ENCODE assay signal across 1 cellular context in the genomic region with DNA sequence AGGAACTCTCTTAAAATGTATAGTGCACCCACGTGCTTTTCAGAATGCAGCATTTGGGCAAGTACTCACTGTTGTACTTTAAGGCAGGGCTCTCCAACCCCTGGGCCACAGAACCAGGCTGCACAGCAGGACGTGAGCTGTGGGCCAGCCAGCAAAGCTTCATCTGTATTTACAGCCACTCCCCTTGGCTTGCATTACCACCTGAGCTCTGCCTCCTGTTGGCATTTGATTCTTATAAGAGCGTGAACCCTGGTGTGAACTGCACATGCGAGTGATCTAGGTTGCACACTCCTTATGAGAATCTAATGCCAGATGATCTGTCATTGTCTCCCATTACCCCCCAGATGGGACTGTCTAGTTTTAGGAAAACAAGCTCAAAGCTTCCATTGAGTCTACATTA.
TF ChIP-seq lines count a peak whose summit lies in the region.

No MANE protein-coding gene starts in this region.

TF ChIP-seq in K562, 482 proteins besides CTCF, POLR2A, EP300 and RAD21:
- TF ChIP-seq OTX1 (CRISPR knock-in tag; IDR thresholded peaks at IDR 0.05) (no peak), SMARCA4 (IDR thresholded peaks at IDR 0.05) (no peak), TAF1 (IDR thresholded peaks at IDR 0.05; ENCODE audit: control insufficient read depth, extremely low read depth, insufficient read depth, low read length, severe bottlenecking) (no peak), MTA2 (IDR thresholded peaks at IDR 0.05; ENCODE audit: low read depth) (no peak), SMAD3 (CRISPR knock-in tag; conservative IDR thresholded peaks at IDR 0.05) (no peak)
- TF ChIP-seq, protein P1, sequence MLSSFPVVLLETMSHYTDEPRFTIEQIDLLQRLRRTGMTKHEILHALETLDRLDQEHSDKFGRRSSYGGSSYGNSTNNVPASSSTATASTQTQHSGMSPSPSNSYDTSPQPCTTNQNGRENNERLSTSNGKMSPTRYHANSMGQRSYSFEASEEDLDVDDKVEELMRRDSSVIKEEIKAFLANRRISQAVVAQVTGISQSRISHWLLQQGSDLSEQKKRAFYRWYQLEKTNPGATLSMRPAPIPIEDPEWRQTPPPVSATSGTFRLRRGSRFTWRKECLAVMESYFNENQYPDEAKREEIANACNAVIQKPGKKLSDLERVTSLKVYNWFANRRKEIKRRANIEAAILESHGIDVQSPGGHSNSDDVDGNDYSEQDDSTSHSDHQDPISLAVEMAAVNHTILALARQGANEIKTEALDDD (IDR thresholded peaks at IDR 0.05): no peak
